ENCODE assay signal across 10 cellular contexts in genomic region chr19:45999653-46000121, GRCh38. TPM values are rescaled to one million over a fixed set of nuclear protein-coding genes. Genes with fewer than 3 reads are reported as not detected.
DNase-seq lines count a peak whose midpoint lies in the region; ATAC-seq and TF ChIP-seq lines count a peak whose summit lies in the region.
"Had no signal": no experiment of that assay in that cellular context is flagged by ENCODE, and none has a peak within 500 bp of the region (broad histone marks: within the 10 kb centered on the region; RNA-seq: fewer than 3 reads in every experiment).

No MANE protein-coding gene starts in this region.

- H3K79me2 ChIP-seq in OCI-LY7 (ENCODE audit: insufficient read depth, low read depth, low read length) (peaks cover 8% of the 10 kb centered on the region; the same call in 1 of the 2 replicates), smooth muscle cell (ENCODE audit: low read depth) (no peaks in the 10 kb centered on the region), MM.1S (ENCODE audit: low read length) (peaks cover 21% of the 10 kb centered on the region)

- H3K9me3 ChIP-seq in OCI-LY7 (ENCODE audit: low read length) = no peaks in the 10 kb centered on the region
- no peaks in the 10 kb centered on the region for H3K9me3 ChIP-seq in smooth muscle cell (replicated peaks; ENCODE audit: low read depth)
- no peaks in the 10 kb centered on the region for H3K9me3 ChIP-seq in MM.1S (replicated peaks; ENCODE audit: insufficient read depth, low read length)
- H3K9me3 ChIP-seq in WERI-Rb-1 (ENCODE audit: severe bottlenecking) = no peaks in the 10 kb centered on the region

- H3K27ac Mint-ChIP-seq in activated CD8-positive, alpha-beta T cell treated with anti-CD3 and anti-CD28 coated beads for 36 hours = no peak overlapping the region
- no peak overlapping the region for H3K27ac Mint-ChIP-seq in activated CD8-positive, alpha-beta T cell treated with anti-CD3 and anti-CD28 coated beads, Interleukin-2, amount 10 ng/mL, durations not matched to agents 7 days and 5 days

- H3K4me3 ChIP-seq in OCI-LY7 (ENCODE audit: low read depth, low read length, poor library complexity, severe bottlenecking) (no peak overlapping the region), fibroblast of mammary gland (ENCODE audit: control insufficient read depth, low read depth, low read length) (no peak overlapping the region), smooth muscle cell (no peak overlapping the region), MM.1S (ENCODE audit: low read length) (no peak overlapping the region), WERI-Rb-1 (ENCODE audit: low read depth, low read length) (no peak overlapping the region)

- no peak for TF ChIP-seq CTCF in activated CD8-positive, alpha-beta T cell treated with anti-CD3 and anti-CD28 coated beads for 36 hours (IDR thresholded peaks at IDR 0.05)
- TF ChIP-seq CTCF in OCI-LY7 (conservative IDR thresholded peaks at IDR 0.05; ENCODE audit: low read length) = no peak
- no peak for TF ChIP-seq CTCF in fibroblast of mammary gland (conservative IDR thresholded peaks at IDR 0.05; ENCODE audit: control insufficient read depth, insufficient read depth, low read depth, low read length)
- TF ChIP-seq CTCF in smooth muscle cell (IDR thresholded peaks at IDR 0.05; ENCODE audit: borderline replicate concordance, insufficient read depth, poor library complexity, severe bottlenecking) = no peak
- no peak for TF ChIP-seq CTCF in MM.1S (IDR thresholded peaks at IDR 0.05; ENCODE audit: low read length)
- TF ChIP-seq CTCF in WERI-Rb-1 (IDR thresholded peaks at IDR 0.05; ENCODE audit: low read depth, low read length) = no peak

- H2AFZ ChIP-seq in OCI-LY7 (ENCODE audit: low read length) (no peak overlapping the region), smooth muscle cell (ENCODE audit: low read depth) (no peak overlapping the region), MM.1S (ENCODE audit: low read length) (no peak overlapping the region)

- no peaks in the 10 kb centered on the region for H3F3A ChIP-seq in smooth muscle cell (ENCODE audit: low read depth)
- no peaks in the 10 kb centered on the region for H3F3A ChIP-seq in MM.1S (ENCODE audit: insufficient read depth, low read length)

- H3K27me3 Mint-ChIP-seq in activated CD8-positive, alpha-beta T cell treated with anti-CD3 and anti-CD28 coated beads for 36 hours = no peaks in the 10 kb centered on the region
- H3K27me3 Mint-ChIP-seq in activated CD8-positive, alpha-beta T cell treated with anti-CD3 and anti-CD28 coated beads, Interleukin-2, amount 10 ng/mL, durations not matched to agents 7 days and 5 days (ENCODE audit: low read depth) = peaks cover 2% of the 10 kb centered on the region

- peaks cover 39% of the 10 kb centered on the region for H3K4me1 Mint-ChIP-seq in activated CD8-positive, alpha-beta T cell treated with anti-CD3 and anti-CD28 coated beads for 36 hours (ENCODE audit: low read depth)
- peaks cover 39% of the 10 kb centered on the region for H3K4me1 Mint-ChIP-seq in activated CD8-positive, alpha-beta T cell treated with anti-CD3 and anti-CD28 coated beads, Interleukin-2, amount 10 ng/mL, durations not matched to agents 7 days and 5 days (ENCODE audit: low read depth)

- H3K9me2 ChIP-seq in OCI-LY7 (ENCODE audit: insufficient read depth, low read length) (no peaks in the 10 kb centered on the region), MM.1S (replicated peaks; ENCODE audit: insufficient read depth, low read length) (no peaks in the 10 kb centered on the region)

- H3K9me3 Mint-ChIP-seq in activated CD8-positive, alpha-beta T cell treated with anti-CD3 and anti-CD28 coated beads for 36 hours = no peaks in the 10 kb centered on the region
- H3K9me3 Mint-ChIP-seq in activated CD8-positive, alpha-beta T cell treated with anti-CD3 and anti-CD28 coated beads, Interleukin-2, amount 10 ng/mL, durations not matched to agents 7 days and 5 days (ENCODE audit: insufficient read depth) = no peaks in the 10 kb centered on the region

- H3K36me3 ChIP-seq in OCI-LY7 (ENCODE audit: insufficient read depth, low read length) (peaks cover 6% of the 10 kb centered on the region; the same call in 1 of the 2 replicates), smooth muscle cell (ENCODE audit: low read depth) (no peaks in the 10 kb centered on the region), MM.1S (replicated peaks; ENCODE audit: insufficient read depth, low read length) (no peaks in the 10 kb centered on the region), WERI-Rb-1 (peaks cover 2% of the 10 kb centered on the region; the same call in 1 of the 2 replicates)

- no peaks in the 10 kb centered on the region for H4K20me1 ChIP-seq in OCI-LY7 (ENCODE audit: insufficient read depth, low read length)
- H4K20me1 ChIP-seq in smooth muscle cell (ENCODE audit: low read depth) = peaks cover 5% of the 10 kb centered on the region
- H4K20me1 ChIP-seq in MM.1S (ENCODE audit: insufficient read depth, low read length) = no peaks in the 10 kb centered on the region

- H3K9ac ChIP-seq in smooth muscle cell (ENCODE audit: low read depth) (no peak overlapping the region), MM.1S (ENCODE audit: low read length) (no peak overlapping the region)

- H3K4me3 Mint-ChIP-seq in activated CD8-positive, alpha-beta T cell treated with anti-CD3 and anti-CD28 coated beads for 36 hours = peak overlapping the region; percentile 33
- no peak overlapping the region for H3K4me3 Mint-ChIP-seq in activated CD8-positive, alpha-beta T cell treated with anti-CD3 and anti-CD28 coated beads, Interleukin-2, amount 10 ng/mL, durations not matched to agents 7 days and 5 days

- ATAC-seq in activated CD8-positive, alpha-beta T cell treated with anti-CD3 and anti-CD28 coated beads for 36 hours = no peak
- no peak for ATAC-seq in activated CD8-positive, alpha-beta T cell treated with anti-CD3 and anti-CD28 coated beads, Interleukin-2, amount 10 ng/mL, durations not matched to agents 7 days and 5 days

- H3K4me2 ChIP-seq in OCI-LY7 (ENCODE audit: low read length) = peak overlapping the region; percentile 79; the same call in 1 of the 2 replicates
- peak overlapping the region; percentile 72 for H3K4me2 ChIP-seq in smooth muscle cell
- no peak overlapping the region for H3K4me2 ChIP-seq in MM.1S (ENCODE audit: low read depth, low read length)

- BruUV-seq in OCI-LY7 (replicated peaks; lab: Mats Ljungman, UMichigan) = no TSS peak

- H3K4me1 ChIP-seq in OCI-LY7 (ENCODE audit: insufficient read depth, low read length, poor library complexity, severe bottlenecking) (peaks cover 19% of the 10 kb centered on the region), smooth muscle cell (ENCODE audit: low read depth) (peaks cover under 1% of the 10 kb centered on the region), MM.1S (ENCODE audit: low read length) (no peaks in the 10 kb centered on the region)

- intact Hi-C loops in activated CD8-positive, alpha-beta T cell treated with anti-CD3 and anti-CD28 coated beads for 36 hours (cut with micrococcal nuclease) = no loop called here
- intact Hi-C loops in OCI-LY7 (cut with micrococcal nuclease; ENCODE audit: unreplicated experiment) = loop anchor here (5.0 kb wide), 1 partner anchor 72 kb away; no protein-coding TSS in a partner anchor

- DNase-seq in activated CD8-positive, alpha-beta T cell treated with anti-CD3 and anti-CD28 coated beads for 36 hours = peak; percentile 35
- DNase-seq in activated CD8-positive, alpha-beta T cell treated with anti-CD3 and anti-CD28 coated beads, Interleukin-2, amount 10 ng/mL, durations not matched to agents 7 days and 5 days = no peak
- DNase-seq in OCI-LY7 (ENCODE audit: low spot score) (no peak), fibroblast of mammary gland (ENCODE audit: low read depth) (peak; percentile 51), smooth muscle cell (lab: John Stamatoyannopoulos, UW; ENCODE audit: unreplicated experiment) (no peak), MM.1S (no peak), WERI-Rb-1 (no peak), SKM-1 treated with dmso at 0.1 percent for 144 hours (lab: John Stamatoyannopoulos, UW; ENCODE audit: unreplicated experiment) (no peak)

- H3K27ac ChIP-seq in OCI-LY7 (ENCODE audit: low read depth, low read length, poor library complexity, severe bottlenecking) (no peak overlapping the region), smooth muscle cell (ENCODE audit: low read depth) (no peak overlapping the region), MM.1S (ENCODE audit: low read length) (no peak overlapping the region), WERI-Rb-1 (no peak overlapping the region)

- WGBS in smooth muscle cell (ENCODE audit: low lambda C conversion rate) = 22% methylated on average over 11 of the region's 14 CpGs

- CTCF ChIA-PET in activated CD8-positive, alpha-beta T cell treated with anti-CD3 and anti-CD28 coated beads for 36 hours (lab: Charles Lee) = interaction anchor here (1.3 kb wide), 1 partner anchor 13 kb away, joined by 4 read pairs; no protein-coding TSS in a partner anchor
- CTCF ChIA-PET in activated CD8-positive, alpha-beta T cell treated with anti-CD3 and anti-CD28 coated beads, Interleukin-2, amount 10 ng/mL, durations not matched to agents 7 days and 5 days (lab: Charles Lee) = no interaction called here
- CTCF ChIA-PET in OCI-LY7 (lab: Charles Lee; ENCODE audit: unreplicated experiment) = no interaction called here

- H3K36me3 Mint-ChIP-seq in activated CD8-positive, alpha-beta T cell treated with anti-CD3 and anti-CD28 coated beads for 36 hours (ENCODE audit: low read depth) = no peaks in the 10 kb centered on the region
- peaks cover 12% of the 10 kb centered on the region for H3K36me3 Mint-ChIP-seq in activated CD8-positive, alpha-beta T cell treated with anti-CD3 and anti-CD28 coated beads, Interleukin-2, amount 10 ng/mL, durations not matched to agents 7 days and 5 days (ENCODE audit: low read depth)

- H3K27me3 ChIP-seq in smooth muscle cell (ENCODE audit: low read depth) (peaks cover 10% of the 10 kb centered on the region), MM.1S (replicated peaks; ENCODE audit: insufficient read depth, low read length) (no peaks in the 10 kb centered on the region), WERI-Rb-1 (ENCODE audit: insufficient read depth, low read depth, severe bottlenecking) (no peaks in the 10 kb centered on the region)

- POLR2A ChIA-PET in activated CD8-positive, alpha-beta T cell treated with anti-CD3 and anti-CD28 coated beads for 36 hours (lab: Charles Lee) = interaction anchor here (0.9 kb wide), 1 partner anchor 23 kb away, joined by 4 read pairs; no protein-coding TSS in a partner anchor
- POLR2A ChIA-PET in activated CD8-positive, alpha-beta T cell treated with anti-CD3 and anti-CD28 coated beads, Interleukin-2, amount 10 ng/mL, durations not matched to agents 7 days and 5 days (lab: Charles Lee) = no interaction called here
- POLR2A ChIA-PET in OCI-LY7 (lab: Charles Lee) = no interaction called here

RNA-seq across cellular contexts. Expression of gene CCDC61, which starts 4.4 kb away (rescaled TPM):
- total RNA-seq in activated CD8-positive, alpha-beta T cell treated with anti-CD3 and anti-CD28 coated beads for 36 hours = 10 to 100 TPM; 26.9 to 29.2 TPM
- 10 to 100 TPM; 26.3 to 29.2 TPM for total RNA-seq in activated CD8-positive, alpha-beta T cell treated with anti-CD3 and anti-CD28 coated beads, Interleukin-2, amount 10 ng/mL, durations not matched to agents 7 days and 5 days
- 14.2 and 15.3 TPM in 2 replicates for total RNA-seq in OCI-LY7 (2014; rRNA removed; shearing (Covaris generic))
- total RNA-seq in OCI-LY7 (2022) = 20.1 and 23.0 TPM in 2 replicates
- 5.3 and 10.0 TPM in 2 replicates for total RNA-seq in smooth muscle cell
- polyA plus RNA-seq in smooth muscle cell = 7.0 and 8.3 TPM in 2 replicates

RNA-seq across cellular contexts. Expression of gene PGLYRP1, which starts 23.2 kb away (rescaled TPM):
- not detected for total RNA-seq in activated CD8-positive, alpha-beta T cell treated with anti-CD3 and anti-CD28 coated beads for 36 hours
- total RNA-seq in activated CD8-positive, alpha-beta T cell treated with anti-CD3 and anti-CD28 coated beads, Interleukin-2, amount 10 ng/mL, durations not matched to agents 7 days and 5 days = not detected
- not detected in 2 replicates for total RNA-seq in OCI-LY7 (2014; rRNA removed; shearing (Covaris generic))
- total RNA-seq in OCI-LY7 (2022) (not detected in 2 replicates), smooth muscle cell (not detected in 2 replicates)
- not detected in 2 replicates for polyA plus RNA-seq in smooth muscle cell
- total RNA-seq: epithelial cell of proximal tubule; T-helper 1 cell treated with Interleukin-12 subunit alpha and Interleukin-12 subunit beta and Interleukin-4 antibody, amounts not matched to agents 30 ng/mL and 1 ng/mL, for 36 hours had no signal

RNA-seq across cellular contexts. Expression of gene NOVA2, which starts 26.0 kb away (rescaled TPM):
- not detected for total RNA-seq in activated CD8-positive, alpha-beta T cell treated with anti-CD3 and anti-CD28 coated beads for 36 hours
- not detected for total RNA-seq in activated CD8-positive, alpha-beta T cell treated with anti-CD3 and anti-CD28 coated beads, Interleukin-2, amount 10 ng/mL, durations not matched to agents 7 days and 5 days
- not detected in 2 replicates for total RNA-seq in OCI-LY7 (2014; rRNA removed; shearing (Covaris generic))
- total RNA-seq in OCI-LY7 (2022) = 0.19 and 0.30 TPM in 2 replicates
- 0.04 TPM in 2 replicates for total RNA-seq in smooth muscle cell
- 0.24 TPM in 1 of 2 replicates, not detected in the other for polyA plus RNA-seq in smooth muscle cell
- total RNA-seq: epithelial cell of proximal tubule had no signal

RNA-seq across cellular contexts. Expression of gene IGFL4, which starts 41.1 kb away (rescaled TPM):
- total RNA-seq in activated CD8-positive, alpha-beta T cell treated with anti-CD3 and anti-CD28 coated beads for 36 hours = not detected
- not detected for total RNA-seq in activated CD8-positive, alpha-beta T cell treated with anti-CD3 and anti-CD28 coated beads, Interleukin-2, amount 10 ng/mL, durations not matched to agents 7 days and 5 days
- not detected in 2 replicates for total RNA-seq in OCI-LY7 (2014; rRNA removed; shearing (Covaris generic))
- not detected in 2 replicates for total RNA-seq in OCI-LY7 (2022)
- 0.45 and 0.85 TPM in 2 replicates for total RNA-seq in smooth muscle cell
- 1.0 TPM in 1 of 2 replicates, not detected in the other for polyA plus RNA-seq in smooth muscle cell
- total RNA-seq: epithelial cell of proximal tubule; T-helper 1 cell treated with Interleukin-12 subunit alpha and Interleukin-12 subunit beta and Interleukin-4 antibody, amounts not matched to agents 30 ng/mL and 1 ng/mL, for 36 hours had no signal

Comparison
In these comparisons a context has a peak if more than half of its experiments do, and no peak if none do; other contexts are left out.
1. DNase-seq: peak in activated CD8-positive, alpha-beta T cell treated with anti-CD3 and anti-CD28 coated beads for 36 hours (single experiment) and fibroblast of mammary gland (single experiment); none in activated CD8-positive, alpha-beta T cell treated with anti-CD3 and anti-CD28 coated beads, Interleukin-2, amount 10 ng/mL, durations not matched to agents 7 days and 5 days (single experiment), OCI-LY7 (single experiment), smooth muscle cell (single experiment), MM.1S (single experiment), WERI-Rb-1 (single experiment) and SKM-1 treated with dmso at 0.1 percent for 144 hours (single experiment).